Comparison of ENCODE assay signal across 19 cellular contexts in genomic region chr1:46422261-46422871, GRCh38.
"Had no signal": no experiment of that assay in that cellular context is flagged by ENCODE, and none has a peak within 500 bp of the region (broad histone marks: within the 10 kb centered on the region; RNA-seq: fewer than 3 reads in every experiment).

No MANE protein-coding gene starts in this region.

- H3K4me2 ChIP-seq: smooth muscle cell had no signal

- DNase-seq: activated naive CD4-positive, alpha-beta T cell treated with anti-CD3 and anti-CD28 coated beads, Interleukin-2, amount 50 U/mL, for 16 hours; aorta; erythroblast; hypothalamus; stimulated activated CD4-positive, alpha-beta T cell treated with anti-CD3 and anti-CD28 coated beads, Interleukin-4, amount 100 ng/mL, for 1 hour; upper lobe of left lung; WERI-Rb-1 had no signal

- H3K9ac ChIP-seq: parathyroid adenoma had no signal

- H3K27ac Mint-ChIP-seq: dendritic cell treated with granulocyte-macrophage colony-stimulating factor and Interleukin-4, amounts not matched to agents 40 ng/mL and 50 ng/mL, for 4 days; natural killer cell treated with Interleukin-12 subunit alpha and Interleukin-12 subunit beta and Interleukin-15 and Interleukin-18, amount 100 ng/mL, for 72 hours; T-helper 1 cell treated with Interleukin-12 subunit alpha and Interleukin-12 subunit beta and Interleukin-4 antibody, amounts not matched to agents 30 μg/mL and 1 μg/mL, for 36 hours had no signal

- H3K79me2 ChIP-seq: parathyroid adenoma had no signal

- H3K27me3 ChIP-seq: upper lobe of left lung had no signal

- H3K9me3 Mint-ChIP-seq: dendritic cell treated with granulocyte-macrophage colony-stimulating factor and Interleukin-4, amounts not matched to agents 40 ng/mL and 50 ng/mL, for 4 days; natural killer cell treated with Interleukin-12 subunit alpha and Interleukin-12 subunit beta and Interleukin-15 and Interleukin-18, amount 100 ng/mL, for 72 hours; T-helper 1 cell treated with Interleukin-12 subunit alpha and Interleukin-12 subunit beta and Interleukin-4 antibody, amounts not matched to agents 30 μg/mL and 1 μg/mL, for 36 hours had no signal

- H3K4me3 ChIP-seq: lung, smooth muscle cell, thoracic aorta, upper lobe of left lung had no signal

- H3K4me3 Mint-ChIP-seq: dendritic cell treated with granulocyte-macrophage colony-stimulating factor and Interleukin-4, amounts not matched to agents 40 ng/mL and 50 ng/mL, for 4 days; natural killer cell treated with Interleukin-12 subunit alpha and Interleukin-12 subunit beta and Interleukin-15 and Interleukin-18, amount 100 ng/mL, for 72 hours; T-helper 1 cell treated with Interleukin-12 subunit alpha and Interleukin-12 subunit beta and Interleukin-4 antibody, amounts not matched to agents 30 μg/mL and 1 μg/mL, for 36 hours had no signal

- H3K27ac ChIP-seq: neutrophil, parathyroid adenoma, thoracic aorta, upper lobe of left lung, WERI-Rb-1 had no signal

- H3K36me3 ChIP-seq: neutrophil, thoracic aorta, upper lobe of left lung, WERI-Rb-1 had no signal

- H3K36me3 Mint-ChIP-seq: natural killer cell treated with Interleukin-12 subunit alpha and Interleukin-12 subunit beta and Interleukin-15 and Interleukin-18, amount 100 ng/mL, for 72 hours had no signal

- H2AFZ ChIP-seq: parathyroid adenoma had no signal

- ATAC-seq: left lobe of liver; natural killer cell treated with Interleukin-12 subunit alpha and Interleukin-12 subunit beta and Interleukin-15 and Interleukin-18, amount 100 ng/mL, for 72 hours; sciatic nerve had no signal

- H3K9me3 ChIP-seq: neutrophil, thoracic aorta, upper lobe of left lung had no signal

- FAIRE-seq: frontal cortex, keratinocyte had no signal

- H3K4me1 ChIP-seq: parathyroid adenoma, upper lobe of left lung had no signal
